22 cellular contexts compared by ENCODE assay signal in genomic region chr2:141142025-141142424, GRCh38.
DNase-seq lines count a peak whose midpoint lies in the region; TF ChIP-seq lines count a peak whose summit lies in the region.
"Had no signal": no experiment of that assay in that cellular context is flagged by ENCODE, and none has a peak within 500 bp of the region (broad histone marks: within the 10 kb centered on the region; RNA-seq: fewer than 3 reads in every experiment).

No MANE protein-coding gene starts in this region.

- no peak overlapping the region for H3K4me2 ChIP-seq in neural cell (ENCODE audit: low read length)
- H3K4me2 ChIP-seq: BLaER1 treated with 17β-estradiol and CSF1 and Interleukin-3, amounts not matched to agents 10 nM and 100 nM had no signal

- H3K9me3 ChIP-seq in neural cell (ENCODE audit: low read length), result no peaks in the 10 kb centered on the region
- no peaks in the 10 kb centered on the region for H3K9me3 ChIP-seq in esophagus squamous epithelium
- H3K9me3 ChIP-seq: BE2C; BLaER1 treated with 17β-estradiol and CSF1 and Interleukin-3, amounts not matched to agents 10 nM and 100 nM had no signal

- H3K4me3 ChIP-seq in neural cell (ENCODE audit: low read length) (no peak overlapping the region), esophagus squamous epithelium (no peak overlapping the region)
- H3K4me3 ChIP-seq: BLaER1 treated with 17β-estradiol and CSF1 and Interleukin-3, amounts not matched to agents 10 nM and 100 nM; GM12878; GM23248 had no signal

- no peaks in the 10 kb centered on the region for H3F3A ChIP-seq in neural cell (ENCODE audit: insufficient read depth, low read length, poor library complexity, severe bottlenecking)

- no peak for TF ChIP-seq POLR2A in esophagus squamous epithelium (IDR thresholded peaks at IDR 0.05)

- H3K27ac ChIP-seq in neural cell (ENCODE audit: low read length) (no peak overlapping the region), esophagus squamous epithelium (no peak overlapping the region)
- H3K27ac ChIP-seq: 22Rv1; BLaER1 treated with 17β-estradiol and CSF1 and Interleukin-3, amounts not matched to agents 10 nM and 100 nM; GM23248 had no signal

- H3K36me3 ChIP-seq in neural cell (ENCODE audit: insufficient read depth, low read length) (no peaks in the 10 kb centered on the region), esophagus squamous epithelium (no peaks in the 10 kb centered on the region)
- H3K36me3 ChIP-seq: BE2C; BLaER1 treated with 17β-estradiol and CSF1 and Interleukin-3, amounts not matched to agents 10 nM and 100 nM had no signal

- no peaks in the 10 kb centered on the region for H3K27me3 ChIP-seq in neural cell (ENCODE audit: insufficient read depth, low read depth, low read length)
- H3K27me3 ChIP-seq in esophagus squamous epithelium, result no peaks in the 10 kb centered on the region
- H3K27me3 ChIP-seq: BE2C; BLaER1 treated with 17β-estradiol and CSF1 and Interleukin-3, amounts not matched to agents 10 nM and 100 nM had no signal

- no peaks in the 10 kb centered on the region for H3K79me2 ChIP-seq in neural cell (replicated peaks; ENCODE audit: insufficient read depth, low read length)

- WGBS in esophagus squamous epithelium, 2 donors, result 74 to 87% methylated on average over 3 of the region's 3 CpGs

- H3K4me1 ChIP-seq in esophagus squamous epithelium, result no peaks in the 10 kb centered on the region
- H3K4me1 ChIP-seq: BE2C; BLaER1 treated with 17β-estradiol and CSF1 and Interleukin-3, amounts not matched to agents 10 nM and 100 nM had no signal

- H2AFZ ChIP-seq in neural cell (ENCODE audit: low read depth, low read length), result no peak overlapping the region
- H2AFZ ChIP-seq: GM23248 had no signal

- TF ChIP-seq RAD21 in neural cell (conservative IDR thresholded peaks at IDR 0.05), result no peak

- intact Hi-C loops in esophagus squamous epithelium (cut with DNase I), result no loop called here

- DNase-seq in DMS 273 (lab: John Stamatoyannopoulos, UW; ENCODE audit: unreplicated experiment) (peak; percentile 37), DMS 273 treated with DMSO at 0.1 percent for 48 hours (lab: John Stamatoyannopoulos, UW) (no peak), NCI-H524 treated with DMSO at 0.1 percent for 48 hours (lab: John Stamatoyannopoulos, UW) (peak; percentile 47), T-helper 1 cell (no peak), esophagus squamous epithelium (lab: John Stamatoyannopoulos, UW) (no peak)
- DNase-seq in effector CD4-positive, alpha-beta T cell, result no peak
- DNase-seq: ACHN; AML-193; BE2C; Calu3; CD4-positive, alpha-beta memory T cell; COR-L47; DMS79; EL; GDM1; GM23248; H7; HCEC 1CT had no signal

- H4K20me1 ChIP-seq in neural cell (ENCODE audit: insufficient read depth), result no peaks in the 10 kb centered on the region
- H4K20me1 ChIP-seq: BLaER1 treated with 17β-estradiol and CSF1 and Interleukin-3, amounts not matched to agents 10 nM and 100 nM had no signal

- H3K9me2 ChIP-seq in neural cell (ENCODE audit: insufficient read depth, low read length), result no peaks in the 10 kb centered on the region

- TF ChIP-seq EP300 in neural cell (conservative IDR thresholded peaks at IDR 0.05; ENCODE audit: poor library complexity, severe bottlenecking), result peak; percentile 74

- H3K9ac ChIP-seq in neural cell (ENCODE audit: low read length), result no peak overlapping the region
- H3K9ac ChIP-seq: BLaER1 treated with 17β-estradiol and CSF1 and Interleukin-3, amounts not matched to agents 10 nM and 100 nM; GM23248 had no signal

- no peak for TF ChIP-seq CTCF in neural cell (IDR thresholded peaks at IDR 0.05; ENCODE audit: poor library complexity, severe bottlenecking)
- no peak for TF ChIP-seq CTCF in esophagus squamous epithelium (IDR thresholded peaks at IDR 0.05)

TF ChIP-seq in neural cell, 6 proteins besides CTCF, POLR2A, EP300 and RAD21:
- TF ChIP-seq POLR2AphosphoS5 (IDR thresholded peaks at IDR 0.05) (peak; percentile 65), MXI1 (conservative IDR thresholded peaks at IDR 0.05; ENCODE audit: poor library complexity, severe bottlenecking) (no peak)
TF ChIP-seq in neural cell: peak in this region for 1.

Comparison
In these comparisons a context has a peak if more than half of its experiments do, and no peak if none do; other contexts are left out.
1. DNase-seq: peak in DMS 273 (single experiment) and NCI-H524 treated with DMSO at 0.1 percent for 48 hours (single experiment); none in DMS 273 treated with DMSO at 0.1 percent for 48 hours (single experiment), T-helper 1 cell (0 of 5), esophagus squamous epithelium (single experiment) and effector CD4-positive, alpha-beta T cell (single experiment).